ENCODE assay signal across 30 cellular contexts in the genomic region with DNA sequence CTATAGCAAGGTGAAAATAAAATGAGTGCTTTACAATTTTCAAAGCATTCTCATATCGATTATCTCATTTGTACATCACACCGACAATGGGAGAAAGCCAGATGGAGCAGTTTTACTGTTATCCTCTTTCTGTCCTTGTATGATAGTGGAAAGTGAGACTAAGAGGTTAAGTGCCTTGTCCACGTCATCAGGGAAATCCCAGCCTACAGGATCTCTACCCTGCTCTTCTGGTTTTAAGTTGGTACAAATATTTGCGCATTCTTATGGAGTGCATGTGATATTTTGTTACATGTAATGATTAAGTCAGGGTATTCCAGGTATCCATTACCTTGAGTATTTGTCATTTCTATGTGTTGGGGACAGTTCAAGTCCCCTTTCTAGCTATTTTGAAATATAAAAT. TPM values are rescaled to one million over a fixed set of nuclear protein-coding genes. Genes with fewer than 3 reads are reported as not detected.
A peak's percentile ranks its signal among the peaks of the same experiment; 100 is the strongest.
DNase-seq lines count a peak whose midpoint lies in the region; ATAC-seq and TF ChIP-seq lines count a peak whose summit lies in the region.
"Had no signal": no experiment of that assay in that cellular context is flagged by ENCODE, and none has a peak within 500 bp of the region (broad histone marks: within the 10 kb centered on the region; RNA-seq: fewer than 3 reads in every experiment).

No MANE protein-coding gene starts in this region.

- POLR2A ChIA-PET in activated CD8-positive, alpha-beta T cell treated with anti-CD3 and anti-CD28 coated beads for 36 hours (lab: Charles Lee), result no interaction called here
- POLR2A ChIA-PET in activated CD8-positive, alpha-beta T cell treated with anti-CD3 and anti-CD28 coated beads, Interleukin-2, amount 10 ng/mL, durations not matched to agents 7 days and 5 days (lab: Charles Lee), result no interaction called here

- DNase-seq in activated CD8-positive, alpha-beta T cell treated with anti-CD3 and anti-CD28 coated beads for 36 hours, result peak; percentile 10
- DNase-seq in activated CD8-positive, alpha-beta T cell treated with anti-CD3 and anti-CD28 coated beads, Interleukin-2, amount 10 ng/mL, durations not matched to agents 7 days and 5 days, result no peak
- DNase-seq in Calu3 (peak; percentile 22), GM12865 (ENCODE audit: low read depth) (peak; percentile 11), foreskin keratinocyte (peak in 1 of 2 donors; percentile 33), GF-D8 (lab: John Stamatoyannopoulos, UW) (no peak), NCI-H69 (lab: John Stamatoyannopoulos, UW) (no peak)
- DNase-seq: activated CD4-positive, CD25-positive, alpha-beta regulatory T cell treated with anti-CD3 and anti-CD28 coated beads, Interleukin-2, amount 50 U/mL, for 72 hours; activated naive CD4-positive, alpha-beta T cell treated with anti-CD3 and anti-CD28 coated beads, Interleukin-2, amount 10 ng/mL, durations not matched to agents 7 days and 5 days; activated T-cell treated with anti-CD3 and anti-CD28 coated beads, Interleukin-2, amount 50 U/mL, for 4 hours; anterior cingulate cortex; C1 segment of cervical spinal cord; effector memory CD8-positive, alpha-beta T cell; EL; foreskin melanocyte; heart right ventricle; Kasumi-1; kidney glomerular epithelial cell; MV-4-11; NCI-H187; NCI-H226; NCI-H774; ovary; retina; RPMI8226; small intestine; stimulated activated CD4-positive, alpha-beta T cell treated with anti-CD3 and anti-CD28 coated beads, Interleukin-1b, Interleukin-23, amount 100 ng/mL, for 48 hours had no signal

- no peak overlapping the region for H3K4me3 ChIP-seq in GM12865 (ENCODE audit: low read depth, low read length)
- H3K4me3 ChIP-seq: coronary artery, heart right ventricle, lung, ovary had no signal

- H3K27ac Mint-ChIP-seq in activated CD8-positive, alpha-beta T cell treated with anti-CD3 and anti-CD28 coated beads for 36 hours, result no peak overlapping the region
- H3K27ac Mint-ChIP-seq in activated CD8-positive, alpha-beta T cell treated with anti-CD3 and anti-CD28 coated beads, Interleukin-2, amount 10 ng/mL, durations not matched to agents 7 days and 5 days, result no peak overlapping the region
- peak overlapping the region; percentile 50 for H3K27ac Mint-ChIP-seq in Calu3 (ENCODE audit: unreplicated experiment)
- H3K27ac Mint-ChIP-seq: activated naive CD4-positive, alpha-beta T cell treated with anti-CD3 and anti-CD28 coated beads, Interleukin-2, amount 10 ng/mL, durations not matched to agents 7 days and 5 days; effector memory CD8-positive, alpha-beta T cell; T-helper 1 cell treated with Interleukin-12 subunit alpha and Interleukin-12 subunit beta and Interleukin-4 antibody, amounts not matched to agents 30 μg/mL and 1 μg/mL, for 36 hours had no signal

- no peak overlapping the region for H3K27ac ChIP-seq in foreskin keratinocyte
- H3K27ac ChIP-seq: coronary artery, heart right ventricle, ovary had no signal

- BruUV-seq in Calu3 (replicated peaks; lab: Mats Ljungman, UMichigan), result no TSS peak

- ATAC-seq in activated CD8-positive, alpha-beta T cell treated with anti-CD3 and anti-CD28 coated beads for 36 hours, result no peak
- ATAC-seq in activated CD8-positive, alpha-beta T cell treated with anti-CD3 and anti-CD28 coated beads, Interleukin-2, amount 10 ng/mL, durations not matched to agents 7 days and 5 days, result no peak
- ATAC-seq in foreskin keratinocyte, result peak; percentile 69
- ATAC-seq: effector memory CD8-positive, alpha-beta T cell; heart right ventricle had no signal

- TF ChIP-seq CTCF in activated CD8-positive, alpha-beta T cell treated with anti-CD3 and anti-CD28 coated beads for 36 hours (IDR thresholded peaks at IDR 0.05), result no peak
- TF ChIP-seq CTCF in Calu3 (IDR thresholded peaks at IDR 0.05; ENCODE audit: unreplicated experiment) (no peak), GM12865 (IDR thresholded peaks at IDR 0.05; ENCODE audit: insufficient read depth, low read depth, low read length, missing control alignments) (no peak), foreskin keratinocyte (conservative IDR thresholded peaks at IDR 0.05) (peak; percentile 24)

- H3K4me1 ChIP-seq in foreskin keratinocyte, result peaks cover 16% of the 10 kb centered on the region
- H3K4me1 ChIP-seq: heart right ventricle had no signal

- CTCF ChIA-PET in activated CD8-positive, alpha-beta T cell treated with anti-CD3 and anti-CD28 coated beads for 36 hours (lab: Charles Lee), result no interaction called here
- CTCF ChIA-PET in activated CD8-positive, alpha-beta T cell treated with anti-CD3 and anti-CD28 coated beads, Interleukin-2, amount 10 ng/mL, durations not matched to agents 7 days and 5 days (lab: Charles Lee), result no interaction called here
- CTCF ChIA-PET in Calu3 (lab: Charles Lee), result no interaction called here

- H3K4me1 Mint-ChIP-seq in activated CD8-positive, alpha-beta T cell treated with anti-CD3 and anti-CD28 coated beads for 36 hours (ENCODE audit: low read depth), result peaks cover 12% of the 10 kb centered on the region
- peaks cover 6% of the 10 kb centered on the region for H3K4me1 Mint-ChIP-seq in activated CD8-positive, alpha-beta T cell treated with anti-CD3 and anti-CD28 coated beads, Interleukin-2, amount 10 ng/mL, durations not matched to agents 7 days and 5 days (ENCODE audit: low read depth)
- peaks cover 24% of the 10 kb centered on the region for H3K4me1 Mint-ChIP-seq in Calu3 (ENCODE audit: low read depth, unreplicated experiment)

- H3K27me3 Mint-ChIP-seq in activated CD8-positive, alpha-beta T cell treated with anti-CD3 and anti-CD28 coated beads for 36 hours, result peaks cover 28% of the 10 kb centered on the region
- H3K27me3 Mint-ChIP-seq in activated CD8-positive, alpha-beta T cell treated with anti-CD3 and anti-CD28 coated beads, Interleukin-2, amount 10 ng/mL, durations not matched to agents 7 days and 5 days (ENCODE audit: low read depth), result peaks cover 23% of the 10 kb centered on the region
- H3K27me3 Mint-ChIP-seq in Calu3 (ENCODE audit: unreplicated experiment), result no peaks in the 10 kb centered on the region
- H3K27me3 Mint-ChIP-seq: activated naive CD4-positive, alpha-beta T cell treated with anti-CD3 and anti-CD28 coated beads, Interleukin-2, amount 10 ng/mL, durations not matched to agents 7 days and 5 days had no signal

- H3K9me3 Mint-ChIP-seq in activated CD8-positive, alpha-beta T cell treated with anti-CD3 and anti-CD28 coated beads for 36 hours, result no peaks in the 10 kb centered on the region
- H3K9me3 Mint-ChIP-seq in activated CD8-positive, alpha-beta T cell treated with anti-CD3 and anti-CD28 coated beads, Interleukin-2, amount 10 ng/mL, durations not matched to agents 7 days and 5 days (ENCODE audit: insufficient read depth), result no peaks in the 10 kb centered on the region
- H3K9me3 Mint-ChIP-seq in Calu3 (ENCODE audit: low read depth, unreplicated experiment), result no peaks in the 10 kb centered on the region
- H3K9me3 Mint-ChIP-seq: activated naive CD4-positive, alpha-beta T cell treated with anti-CD3 and anti-CD28 coated beads, Interleukin-2, amount 10 ng/mL, durations not matched to agents 7 days and 5 days; activated T-cell treated with anti-CD3 and anti-CD28 coated beads, Interleukin-2, amount 50 U/mL, for 4 hours; effector memory CD8-positive, alpha-beta T cell; T-helper 1 cell treated with Interleukin-12 subunit alpha and Interleukin-12 subunit beta and Interleukin-4 antibody, amounts not matched to agents 30 μg/mL and 1 μg/mL, for 36 hours had no signal

- H3K36me3 Mint-ChIP-seq in activated CD8-positive, alpha-beta T cell treated with anti-CD3 and anti-CD28 coated beads for 36 hours (ENCODE audit: low read depth), result no peaks in the 10 kb centered on the region
- no peaks in the 10 kb centered on the region for H3K36me3 Mint-ChIP-seq in activated CD8-positive, alpha-beta T cell treated with anti-CD3 and anti-CD28 coated beads, Interleukin-2, amount 10 ng/mL, durations not matched to agents 7 days and 5 days (ENCODE audit: low read depth)
- no peaks in the 10 kb centered on the region for H3K36me3 Mint-ChIP-seq in Calu3 (ENCODE audit: insufficient read depth, unreplicated experiment)
- H3K36me3 Mint-ChIP-seq: activated naive CD4-positive, alpha-beta T cell treated with anti-CD3 and anti-CD28 coated beads, Interleukin-2, amount 10 ng/mL, durations not matched to agents 7 days and 5 days had no signal

- no peaks in the 10 kb centered on the region for H3K27me3 ChIP-seq in foreskin keratinocyte
- H3K27me3 ChIP-seq: heart right ventricle, ovary had no signal

- no peak overlapping the region for H3K4me3 Mint-ChIP-seq in activated CD8-positive, alpha-beta T cell treated with anti-CD3 and anti-CD28 coated beads for 36 hours
- H3K4me3 Mint-ChIP-seq in activated CD8-positive, alpha-beta T cell treated with anti-CD3 and anti-CD28 coated beads, Interleukin-2, amount 10 ng/mL, durations not matched to agents 7 days and 5 days, result no peak overlapping the region
- H3K4me3 Mint-ChIP-seq in Calu3 (ENCODE audit: low read depth, unreplicated experiment), result no peak overlapping the region
- H3K4me3 Mint-ChIP-seq: activated naive CD4-positive, alpha-beta T cell treated with anti-CD3 and anti-CD28 coated beads, Interleukin-2, amount 10 ng/mL, durations not matched to agents 7 days and 5 days; activated T-cell treated with anti-CD3 and anti-CD28 coated beads, Interleukin-2, amount 50 U/mL, for 4 hours; effector memory CD8-positive, alpha-beta T cell; T-helper 1 cell treated with Interleukin-12 subunit alpha and Interleukin-12 subunit beta and Interleukin-4 antibody, amounts not matched to agents 30 μg/mL and 1 μg/mL, for 36 hours had no signal

- intact Hi-C loops in activated CD8-positive, alpha-beta T cell treated with anti-CD3 and anti-CD28 coated beads for 36 hours (cut with micrococcal nuclease), result loop anchor here (10.0 kb wide), 1 partner anchor 834 kb away; no protein-coding TSS in a partner anchor
- intact Hi-C loops in Calu3 (cut with micrococcal nuclease; ENCODE audit: unreplicated experiment), result no loop called here

RNA-seq across cellular contexts. Expression of a gene that starts 12.4 kb away (rescaled TPM):
- under 1 TPM; 0.09 TPM for total RNA-seq in activated CD8-positive, alpha-beta T cell treated with anti-CD3 and anti-CD28 coated beads for 36 hours
- under 1 TPM in 1 of 2 experiments, not detected in 1; 0.08 TPM for total RNA-seq in activated CD8-positive, alpha-beta T cell treated with anti-CD3 and anti-CD28 coated beads, Interleukin-2, amount 10 ng/mL, durations not matched to agents 7 days and 5 days
- total RNA-seq in Calu3 (2022), result 1.2 and 1.5 TPM in 2 replicates
- total RNA-seq in foreskin keratinocyte, result 0.92 and 1.5 TPM in 2 replicates
- 0.55 and 0.66 TPM in 2 replicates for polyA plus RNA-seq in foreskin keratinocyte

Comparison
In these comparisons a context has a peak if more than half of its experiments do, and no peak if none do; other contexts are left out.
1. DNase-seq: peak in activated CD8-positive, alpha-beta T cell treated with anti-CD3 and anti-CD28 coated beads for 36 hours (single experiment), Calu3 (single experiment) and GM12865 (single experiment); none in activated CD8-positive, alpha-beta T cell treated with anti-CD3 and anti-CD28 coated beads, Interleukin-2, amount 10 ng/mL, durations not matched to agents 7 days and 5 days (single experiment), GF-D8 (single experiment) and NCI-H69 (single experiment).